Comparison of ENCODE assay signal across 36 cellular contexts in genomic region chr12:34107016-34107415, GRCh38.
"Had no signal": no experiment of that assay in that cellular context is flagged by ENCODE, and none has a peak within 500 bp of the region (broad histone marks: within the 10 kb centered on the region; RNA-seq: fewer than 3 reads in every experiment).

No MANE protein-coding gene starts in this region.

- H3K4me3 Mint-ChIP-seq: activated CD4-positive, alpha-beta memory T cell treated with anti-CD3 and anti-CD28 coated beads for 36 hours; activated CD4-positive, alpha-beta T cell treated with anti-CD3 and anti-CD28 coated beads for 36 hours; activated CD4-positive, alpha-beta T cell treated with anti-CD3 and anti-CD28 coated beads, Interleukin-2, amount 10 ng/mL, durations not matched to agents 24 days and 14 days; activated CD8-positive, alpha-beta memory T cell treated with anti-CD3 and anti-CD28 coated beads, Interleukin-2, amount 10 ng/mL, durations not matched to agents 7 days and 5 days; activated CD8-positive, alpha-beta T cell treated with anti-CD3 and anti-CD28 coated beads, Interleukin-2, amount 10 ng/mL, durations not matched to agents 7 days and 5 days; activated naive CD4-positive, alpha-beta T cell treated with anti-CD3 and anti-CD28 coated beads for 36 hours; activated naive CD4-positive, alpha-beta T cell treated with anti-CD3 and anti-CD28 coated beads, Interleukin-2, amount 50 U/mL, for 24 hours; activated naive CD8-positive, alpha-beta T cell treated with anti-CD3 and anti-CD28 coated beads for 36 hours; activated naive CD8-positive, alpha-beta T cell treated with anti-CD3 and anti-CD28 coated beads, Interleukin-2, amount 50 U/mL, for 24 hours; activated T-helper 1 cell treated with anti-CD3 and anti-CD28 coated beads, Interleukin-12 subunit alpha, Interleukin-12 subunit beta, Interleukin-2, Interleukin-4 antibody, amounts not matched to agents 30 ng/mL and 10 ng/mL and 1 ng/mL, durations not matched to agents 14 hours and 24 hours and 36 hours; brain; dendritic cell treated with granulocyte-macrophage colony-stimulating factor and Interleukin-4, amounts not matched to agents 40 ng/mL and 50 ng/mL, for 4 days; endodermal cell; T-helper 17 cell had no signal

- ATAC-seq: activated CD4-positive, alpha-beta T cell treated with anti-CD3 and anti-CD28 coated beads for 36 hours; activated CD8-positive, alpha-beta memory T cell treated with anti-CD3 and anti-CD28 coated beads, Interleukin-2, amount 10 ng/mL, durations not matched to agents 7 days and 5 days; activated CD8-positive, alpha-beta T cell treated with anti-CD3 and anti-CD28 coated beads, Interleukin-2, amount 10 ng/mL, durations not matched to agents 7 days and 5 days; foreskin keratinocyte; T-helper 17 cell had no signal

- H3K9me3 Mint-ChIP-seq: activated CD4-positive, alpha-beta memory T cell treated with anti-CD3 and anti-CD28 coated beads for 36 hours; activated CD4-positive, alpha-beta T cell treated with anti-CD3 and anti-CD28 coated beads, Interleukin-2, amount 10 ng/mL, durations not matched to agents 24 days and 14 days; activated naive CD4-positive, alpha-beta T cell treated with anti-CD3 and anti-CD28 coated beads for 36 hours; activated naive CD4-positive, alpha-beta T cell treated with anti-CD3 and anti-CD28 coated beads, Interleukin-2, amount 50 U/mL, for 24 hours; activated naive CD8-positive, alpha-beta T cell treated with anti-CD3 and anti-CD28 coated beads for 36 hours; activated naive CD8-positive, alpha-beta T cell treated with anti-CD3 and anti-CD28 coated beads, Interleukin-2, amount 50 U/mL, for 24 hours; activated T-helper 1 cell treated with anti-CD3 and anti-CD28 coated beads, Interleukin-12 subunit alpha, Interleukin-12 subunit beta, Interleukin-2, Interleukin-4 antibody, amounts not matched to agents 30 ng/mL and 10 ng/mL and 1 ng/mL, durations not matched to agents 14 hours and 24 hours and 36 hours; activated T-helper 2 cell treated with anti-CD3 and anti-CD28 coated beads, Interferon-gamma antibody, Interleukin-2, Interleukin-4, amounts not matched to agents 10 μg/mL and 5 μg/mL and 100 μg/mL, durations not matched to agents 14 hours and 24 hours and 36 hours; dendritic cell treated with granulocyte-macrophage colony-stimulating factor and Interleukin-4, amounts not matched to agents 40 ng/mL and 50 ng/mL, for 4 days had no signal

- H3K4me1 Mint-ChIP-seq: activated CD4-positive, alpha-beta T cell treated with anti-CD3 and anti-CD28 coated beads for 36 hours; activated CD4-positive, alpha-beta T cell treated with anti-CD3 and anti-CD28 coated beads, Interleukin-2, amount 10 ng/mL, durations not matched to agents 24 days and 14 days; activated CD8-positive, alpha-beta memory T cell treated with anti-CD3 and anti-CD28 coated beads, Interleukin-2, amount 10 ng/mL, durations not matched to agents 7 days and 5 days; activated naive CD4-positive, alpha-beta T cell treated with anti-CD3 and anti-CD28 coated beads, Interleukin-2, amount 50 U/mL, for 24 hours; activated naive CD8-positive, alpha-beta T cell treated with anti-CD3 and anti-CD28 coated beads for 36 hours; activated naive CD8-positive, alpha-beta T cell treated with anti-CD3 and anti-CD28 coated beads, Interleukin-2, amount 50 U/mL, for 24 hours; brain; endodermal cell; T-helper 17 cell had no signal

- H3K27ac Mint-ChIP-seq: activated CD4-positive, alpha-beta memory T cell treated with anti-CD3 and anti-CD28 coated beads for 36 hours; activated CD4-positive, alpha-beta T cell treated with anti-CD3 and anti-CD28 coated beads for 36 hours; activated CD4-positive, alpha-beta T cell treated with anti-CD3 and anti-CD28 coated beads, Interleukin-2, amount 10 ng/mL, durations not matched to agents 24 days and 14 days; activated CD8-positive, alpha-beta memory T cell treated with anti-CD3 and anti-CD28 coated beads, Interleukin-2, amount 10 ng/mL, durations not matched to agents 7 days and 5 days; activated CD8-positive, alpha-beta T cell treated with anti-CD3 and anti-CD28 coated beads, Interleukin-2, amount 10 ng/mL, durations not matched to agents 7 days and 5 days; activated naive CD4-positive, alpha-beta T cell treated with anti-CD3 and anti-CD28 coated beads for 36 hours; activated naive CD4-positive, alpha-beta T cell treated with anti-CD3 and anti-CD28 coated beads, Interleukin-2, amount 50 U/mL, for 24 hours; activated naive CD8-positive, alpha-beta T cell treated with anti-CD3 and anti-CD28 coated beads for 36 hours; activated naive CD8-positive, alpha-beta T cell treated with anti-CD3 and anti-CD28 coated beads, Interleukin-2, amount 50 U/mL, for 24 hours; activated T-helper 1 cell treated with anti-CD3 and anti-CD28 coated beads, Interleukin-12 subunit alpha, Interleukin-12 subunit beta, Interleukin-2, Interleukin-4 antibody, amounts not matched to agents 30 ng/mL and 10 ng/mL and 1 ng/mL, durations not matched to agents 14 hours and 24 hours and 36 hours; activated T-helper 2 cell treated with anti-CD3 and anti-CD28 coated beads, Interferon-gamma antibody, Interleukin-2, Interleukin-4, amounts not matched to agents 10 μg/mL and 5 μg/mL and 100 μg/mL, durations not matched to agents 14 hours and 24 hours and 36 hours; brain; dendritic cell treated with granulocyte-macrophage colony-stimulating factor and Interleukin-4, amounts not matched to agents 40 ng/mL and 50 ng/mL, for 4 days; endodermal cell; T-helper 17 cell had no signal

- DNase-seq: activated CD4-positive, alpha-beta memory T cell treated with anti-CD3 and anti-CD28 coated beads for 36 hours; activated CD4-positive, alpha-beta T cell treated with anti-CD3 and anti-CD28 coated beads for 36 hours; activated CD4-positive, alpha-beta T cell treated with anti-CD3 and anti-CD28 coated beads, Interleukin-2, amount 10 ng/mL, durations not matched to agents 24 days and 14 days; activated CD4-positive, CD25-positive, alpha-beta regulatory T cell; activated CD4-positive, CD25-positive, alpha-beta regulatory T cell treated with anti-CD3 and anti-CD28 coated beads, Interleukin-2, amount 50 U/mL, for 72 hours; activated CD8-positive, alpha-beta memory T cell treated with anti-CD3 and anti-CD28 coated beads, Interleukin-2, amount 10 ng/mL, durations not matched to agents 7 days and 5 days; activated CD8-positive, alpha-beta memory T cell treated with anti-CD3 and anti-CD28 coated beads, Interleukin-2, amount 50 U/mL, for 4 hours; activated CD8-positive, alpha-beta T cell treated with anti-CD3 and anti-CD28 coated beads, Interleukin-2, amount 10 ng/mL, durations not matched to agents 7 days and 5 days; activated effector memory CD4-positive, alpha-beta T cell treated with anti-CD3 and anti-CD28 coated beads, Interleukin-2, amount 50 U/mL, for 16 hours; activated naive CD4-positive, alpha-beta T cell treated with anti-CD3 and anti-CD28 coated beads for 36 hours; activated naive CD8-positive, alpha-beta T cell treated with anti-CD3 and anti-CD28 coated beads for 36 hours; activated naive CD8-positive, alpha-beta T cell treated with anti-CD3 and anti-CD28 coated beads, Interleukin-2, amount 50 U/mL, for 24 hours; activated T-cell treated with anti-CD3 and anti-CD28 coated beads, Interleukin-2, amount 50 U/mL, for 1 hour; activated T-cell treated with anti-CD3 and anti-CD28 coated beads, Interleukin-2, amount 50 U/mL, for 48 hours; adrenal gland; amygdala; central memory CD4-positive, alpha-beta T cell; cerebellar nuclear complex; dorsolateral prefrontal cortex; effector memory CD4-positive, alpha-beta T cell; endodermal cell; erythroblast; foreskin keratinocyte; heart left ventricle; T-helper 1 cell; T-helper 17 cell had no signal

- H3K36me3 Mint-ChIP-seq: activated CD4-positive, alpha-beta memory T cell treated with anti-CD3 and anti-CD28 coated beads for 36 hours; activated CD8-positive, alpha-beta memory T cell treated with anti-CD3 and anti-CD28 coated beads, Interleukin-2, amount 10 ng/mL, durations not matched to agents 7 days and 5 days; activated naive CD4-positive, alpha-beta T cell treated with anti-CD3 and anti-CD28 coated beads, Interleukin-2, amount 50 U/mL, for 24 hours; activated naive CD8-positive, alpha-beta T cell treated with anti-CD3 and anti-CD28 coated beads for 36 hours; brain had no signal

- H3K9me3 ChIP-seq: adrenal gland, ascending aorta, breast epithelium, esophagus muscularis mucosa, heart left ventricle had no signal

- H3K27ac ChIP-seq: adrenal gland, ascending aorta, breast epithelium, cardiac muscle cell, coronary artery, dorsolateral prefrontal cortex, esophagus muscularis mucosa, foreskin keratinocyte, heart left ventricle had no signal

- H3K4me1 ChIP-seq: adrenal gland, ascending aorta, breast epithelium, foreskin keratinocyte had no signal

- H3K36me3 ChIP-seq: adrenal gland, ascending aorta, breast epithelium, cardiac muscle cell, esophagus muscularis mucosa, heart left ventricle had no signal

- H3K4me3 ChIP-seq: adrenal gland, ascending aorta, cardiac muscle cell, coronary artery had no signal

- H3K27me3 ChIP-seq: adrenal gland, ascending aorta, cardiac muscle cell, foreskin keratinocyte had no signal
